8 cellular contexts compared by ENCODE assay signal in genomic region chr11:561148-562003, GRCh38. TPM values are rescaled to one million over a fixed set of nuclear protein-coding genes. Genes with fewer than 3 reads are reported as not detected.
A peak's percentile ranks its signal among the peaks of the same experiment; 100 is the strongest.
DNase-seq lines count a peak whose midpoint lies in the region; ATAC-seq and TF ChIP-seq lines count a peak whose summit lies in the region.

No MANE protein-coding gene starts in this region.

- peak overlapping the region; percentile 72 for H2AFZ ChIP-seq in PC-3 (ENCODE audit: low read length)

- no peaks in the 10 kb centered on the region for H3K9me2 ChIP-seq in PC-3 (replicated peaks; ENCODE audit: low read length)

- H3K4me1 ChIP-seq in PC-3 (ENCODE audit: insufficient read depth, low read length) (peaks cover 24% of the 10 kb centered on the region), mucosa of stomach (ENCODE audit: control insufficient read depth, insufficient read depth, low read length) (peaks cover 50% of the 10 kb centered on the region)

- H3F3A ChIP-seq in PC-3 (ENCODE audit: low read length, unreplicated experiment): no peaks in the 10 kb centered on the region

- H3K4me2 ChIP-seq in PC-3 (ENCODE audit: low read length): peak overlapping the region; percentile 99

- DNase-seq in AG08396 (ENCODE audit: low spot score) (peak; percentile 56), PC-3 (peak; percentile 66), dorsolateral prefrontal cortex (peak in 1 of 10 donors; percentile 25), NCI-H1092 treated with DMSO at 0.1 percent for 48 hours (lab: John Stamatoyannopoulos, UW) (no peak), SHP77 (lab: John Stamatoyannopoulos, UW) (no peak)

- CTCF ChIA-PET in PC-3 (lab: Charles Lee): interaction anchor here (1.0 kb wide), 1 partner anchor 166 kb away, joined by 3 read pairs; no protein-coding TSS in a partner anchor

- H3K27me3 ChIP-seq in PC-3 (ENCODE audit: low read length) (no peaks in the 10 kb centered on the region), dorsolateral prefrontal cortex (peaks cover 0 to 33% (median 15%) of the 10 kb centered on the region in 45 donors), mucosa of stomach (ENCODE audit: control insufficient read depth, insufficient read depth, low read length) (peaks cover 11% of the 10 kb centered on the region)

- H3K79me2 ChIP-seq in PC-3 (ENCODE audit: low read length): peaks cover 33% of the 10 kb centered on the region

- H4K20me1 ChIP-seq in PC-3 (ENCODE audit: low read length): no peaks in the 10 kb centered on the region

- intact Hi-C loops in PC-3 (cut with micrococcal nuclease): loop anchor here (10.0 kb wide), 1 partner anchor 53 kb away; the partner anchor contains the start of gene IRF7
- intact Hi-C loops in dorsolateral prefrontal cortex (cut with DNase I): no loop called here

- TF ChIP-seq CTCF in PC-3 (conservative IDR thresholded peaks at IDR 0.05; ENCODE audit: low read depth, low read length) (no peak), dorsolateral prefrontal cortex (IDR thresholded peaks at IDR 0.05 in 54 of 56, conservative IDR thresholded peaks at IDR 0.05 in 2 of 56; ENCODE audit: low read depth in 1 of 56, partially characterized antibody in 56 of 56) (no peak)

- H3K36me3 ChIP-seq in PC-3 (ENCODE audit: low read depth, low read length) (no peaks in the 10 kb centered on the region), mucosa of stomach (ENCODE audit: control insufficient read depth, insufficient read depth, low read length) (peaks cover 5% of the 10 kb centered on the region)

- H3K4me3 ChIP-seq in PC-3 (ENCODE audit: low read length) (peak overlapping the region; percentile 89), dorsolateral prefrontal cortex (peak overlapping the region; percentile 33 to 90 (median 75)), mucosa of stomach (ENCODE audit: low read length) (peak overlapping the region; percentile 42)

- ATAC-seq in GM18858 (IDR thresholded peaks at IDR 0.05; ENCODE audit: unreplicated experiment) (peak; percentile 24), HG03045 (IDR thresholded peaks at IDR 0.05; ENCODE audit: unreplicated experiment) (peak; percentile 11), PC-3 (peak; percentile 50)

- BruUV-seq in PC-3 (replicated peaks; lab: Mats Ljungman, UMichigan): no TSS peak

- POLR2A ChIA-PET in PC-3 (lab: Charles Lee; ENCODE audit: unreplicated experiment): interaction anchor here (0.6 kb wide), 1 partner anchor 14 kb away, joined by 4 read pairs; the partner anchor contains the start of gene PHRF1

- H3K9ac ChIP-seq in PC-3 (ENCODE audit: low read length) (peak overlapping the region; percentile 81), mucosa of stomach (ENCODE audit: low read length) (peak overlapping the region; percentile 90)

- H3K9me3 ChIP-seq in PC-3 (ENCODE audit: low read length): no peaks in the 10 kb centered on the region
- H3K9me3 ChIP-seq in mucosa of stomach (ENCODE audit: control insufficient read depth, low read length): no peaks in the 10 kb centered on the region

- H3K27ac ChIP-seq in PC-3 (ENCODE audit: low read length): peak overlapping the region; percentile 45
- peak overlapping the region in 4 of 59 donors; percentile 46 to 71 (median 56) for H3K27ac ChIP-seq in dorsolateral prefrontal cortex

RNA-seq across cellular contexts. Expression of gene RASSF7, which starts 0.6 kb away (rescaled TPM):
- total RNA-seq in PC-3 (2014; rRNA removed) (58.6 and 79.7 TPM in 2 replicates), dorsolateral prefrontal cortex (10 to 100 TPM in 34 of 120 experiments, 1 to 10 TPM in 86; 4.1 to 15.0 (median 8.8) TPM)

RNA-seq across cellular contexts. Expression of gene LMNTD2, which starts 0.8 kb away (rescaled TPM):
- total RNA-seq in PC-3 (2014; rRNA removed) (1.4 and 2.4 TPM in 2 replicates), dorsolateral prefrontal cortex (1 to 10 TPM in 17 of 120 experiments, under 1 TPM in 67, not detected in 36; 0.20 to 2.8 (median 0.70) TPM)

RNA-seq across cellular contexts. Expression of gene PHRF1, which starts 14.9 kb away (rescaled TPM):
- total RNA-seq in PC-3 (2014; rRNA removed): 41.4 and 52.4 TPM in 2 replicates
- total RNA-seq in dorsolateral prefrontal cortex: 10 to 100 TPM; 24.7 to 43.4 (median 32.3) TPM

RNA-seq across cellular contexts. Expression of gene LRRC56, which starts 24.0 kb away (rescaled TPM):
- total RNA-seq in PC-3 (2014; rRNA removed) (1.0 and 1.5 TPM in 2 replicates), dorsolateral prefrontal cortex (1 to 10 TPM; 1.5 to 6.7 (median 3.8) TPM)

RNA-seq across cellular contexts. Expression of gene HRAS, which starts 26.0 kb away (rescaled TPM):
- total RNA-seq in PC-3 (2014; rRNA removed) (128 and 167 TPM in 2 replicates), dorsolateral prefrontal cortex (100 to 1,000 TPM in 19 of 120 experiments, 10 to 100 TPM in 101; 50.7 to 122 (median 86.8) TPM)

Comparison
In these comparisons a context has a peak if more than half of its experiments do, and no peak if none do; other contexts are left out.
1. DNase-seq: peak in AG08396 (single experiment) and PC-3 (single experiment); none in NCI-H1092 treated with DMSO at 0.1 percent for 48 hours (single experiment) and SHP77 (0 of 2).
2. Peak in every context shown above with its lines, with median percentiles within 50 percentile points of each other: ATAC-seq and H3K4me3 ChIP-seq.